ENCODE assay signal across 18 cellular contexts in the genomic region with DNA sequence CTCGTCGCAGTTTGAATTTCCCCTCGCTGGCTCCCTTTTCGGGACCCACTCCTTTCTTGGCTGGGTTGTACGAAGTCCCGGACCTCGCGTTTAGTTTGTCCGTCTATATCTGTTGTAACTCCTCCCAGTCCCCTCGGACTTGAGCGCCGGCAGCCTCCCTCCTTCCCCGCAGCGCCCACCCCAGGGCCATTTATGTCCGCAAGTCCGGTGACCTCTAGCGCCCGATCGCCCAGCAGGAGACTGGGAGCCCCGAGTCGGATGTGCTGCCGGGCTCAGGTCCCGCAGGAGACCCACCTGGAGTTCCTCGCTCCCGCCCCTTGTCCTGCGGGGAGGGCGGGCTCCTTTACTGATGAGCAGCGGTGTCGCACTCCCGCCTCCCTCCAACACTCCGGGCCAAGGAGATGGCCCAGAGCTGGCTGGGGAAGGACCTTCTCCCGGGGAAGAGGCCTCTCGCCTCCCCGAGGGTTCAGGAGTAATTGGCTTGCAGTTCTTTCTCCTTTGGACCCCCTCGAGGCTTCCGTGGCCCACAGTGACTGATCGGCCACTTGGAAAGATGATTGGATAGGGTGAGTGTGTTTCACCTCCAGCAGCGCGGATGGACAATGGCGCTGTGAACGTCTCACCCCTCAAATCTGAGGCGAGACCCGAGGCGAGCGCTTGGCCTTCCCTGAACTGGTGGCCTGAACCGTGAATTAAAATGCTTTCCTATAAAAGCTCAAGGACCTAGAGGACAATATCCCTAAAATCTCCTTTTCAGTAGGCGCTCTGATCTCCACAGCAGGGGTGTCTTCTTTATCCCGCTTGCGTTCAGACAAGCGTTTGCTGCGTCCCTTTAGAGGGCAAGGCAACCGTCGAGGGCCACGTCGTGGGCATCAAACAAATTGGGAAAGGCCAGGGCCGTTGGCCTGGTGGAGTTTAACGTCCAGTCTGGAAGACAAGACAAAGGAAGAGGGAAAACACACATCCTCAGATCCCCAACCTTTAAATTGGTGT. TPM values are rescaled to one million over a fixed set of nuclear protein-coding genes. Genes with fewer than 3 reads are reported as not detected.
DNase-seq lines count a peak whose midpoint lies in the region; ATAC-seq, FAIRE-seq and TF ChIP-seq lines count a peak whose summit lies in the region.
"Had no signal": no experiment of that assay in that cellular context is flagged by ENCODE, and none has a peak within 500 bp of the region (broad histone marks: within the 10 kb centered on the region; RNA-seq: fewer than 3 reads in every experiment).

No MANE protein-coding gene starts in this region.

- H3K4me3 Mint-ChIP-seq in naive thymus-derived CD4-positive, alpha-beta T cell: peak overlapping the region in 8 of 10 donors; percentile 2 to 71 (median 52)
- H3K4me3 Mint-ChIP-seq in type B pancreatic cell: peak overlapping the region; percentile 80
- H3K4me3 Mint-ChIP-seq: activated CD8-positive, alpha-beta memory T cell treated with anti-CD3 and anti-CD28 coated beads, Interleukin-2, amount 10 ng/mL, durations not matched to agents 7 days and 5 days had no signal

- H3K27me3 ChIP-seq in cardiac muscle cell: peaks cover 100% of the 10 kb centered on the region
- peaks cover 43 to 100% (median 80%) of the 10 kb centered on the region in 9 donors for H3K27me3 ChIP-seq in heart left ventricle
- peaks cover 7% of the 10 kb centered on the region in 2 donors for H3K27me3 ChIP-seq in naive thymus-derived CD4-positive, alpha-beta T cell (ENCODE audit: control insufficient read depth in 2 of 2, insufficient read depth in 2 of 2, low read length in 2 of 2)
- peaks cover 70% of the 10 kb centered on the region for H3K27me3 ChIP-seq in adrenal gland

- peaks cover 0 to 1% (median 0%) of the 10 kb centered on the region in 11 donors for H3K9me3 Mint-ChIP-seq in naive thymus-derived CD4-positive, alpha-beta T cell
- H3K9me3 Mint-ChIP-seq in type B pancreatic cell: no peaks in the 10 kb centered on the region

- peaks cover 0 to 4% (median 0%) of the 10 kb centered on the region in 5 donors for H3K36me3 Mint-ChIP-seq in naive thymus-derived CD4-positive, alpha-beta T cell
- H3K36me3 Mint-ChIP-seq in type B pancreatic cell: peaks cover 4% of the 10 kb centered on the region

- POLR2A ChIA-PET in naive thymus-derived CD4-positive, alpha-beta T cell (lab: Charles Lee): no interaction called here

- no peak for ATAC-seq in heart left ventricle
- no peak for ATAC-seq in naive thymus-derived CD4-positive, alpha-beta T cell

- H3K27ac ChIP-seq in cardiac muscle cell (no peak overlapping the region), heart left ventricle (no peak overlapping the region), adrenal gland (no peak overlapping the region)
- H3K27ac ChIP-seq in naive thymus-derived CD4-positive, alpha-beta T cell (ENCODE audit: low read depth, low read length): no peak overlapping the region

- intact Hi-C loops in heart left ventricle (cut with DNase I) (no loop called here), adrenal gland (cut with DNase I) (no loop called here)
- intact Hi-C loops in naive thymus-derived CD4-positive, alpha-beta T cell (cut with micrococcal nuclease): loop anchor here in 1 of 2 donors (5.0 to 10.0 kb wide), 2 partner anchors 421 to 1842 kb away; a partner anchor contains a TSS

- H3K27ac Mint-ChIP-seq in naive thymus-derived CD4-positive, alpha-beta T cell: peak overlapping the region in 1 of 9 donors; percentile 46
- H3K27ac Mint-ChIP-seq in type B pancreatic cell: no peak overlapping the region
- H3K27ac Mint-ChIP-seq: activated CD8-positive, alpha-beta memory T cell treated with anti-CD3 and anti-CD28 coated beads, Interleukin-2, amount 10 ng/mL, durations not matched to agents 7 days and 5 days had no signal

- FAIRE-seq in H54 (lab: Jason Lieb, UNC): no peak
- FAIRE-seq: K562, TTC549, urothelium cell line had no signal

- CTCF ChIA-PET in naive thymus-derived CD4-positive, alpha-beta T cell (lab: Charles Lee): no interaction called here

- H3K4me3 ChIP-seq in cardiac muscle cell (peak overlapping the region; percentile 6), heart left ventricle (peak overlapping the region in 2 of 12 donors; percentile 2 to 36), adrenal gland (peak overlapping the region in 1 of 4 donors; percentile 46)
- H3K4me3 ChIP-seq in naive thymus-derived CD4-positive, alpha-beta T cell (ENCODE audit: low read length): no peak overlapping the region
- H3K4me3 ChIP-seq: K562 had no signal

- TF ChIP-seq CTCF in cardiac muscle cell (IDR thresholded peaks at IDR 0.05; ENCODE audit: low read depth, low read length) (no peak), heart left ventricle (IDR thresholded peaks at IDR 0.05) (no peak), type B pancreatic cell (conservative IDR thresholded peaks at IDR 0.05) (no peak), adrenal gland (IDR thresholded peaks at IDR 0.05) (no peak)

- TF ChIP-seq POLR2A in heart left ventricle (IDR thresholded peaks at IDR 0.05) (no peak), adrenal gland (IDR thresholded peaks at IDR 0.05) (no peak), H54 (IDR thresholded peaks at IDR 0.05; ENCODE audit: low read depth, low read length) (no peak)

- H3K4me1 ChIP-seq in cardiac muscle cell (ENCODE audit: low read depth) (no peaks in the 10 kb centered on the region), heart left ventricle (peaks cover 0 to 28% (median 13%) of the 10 kb centered on the region in 12 donors), adrenal gland (replicated peaks in 1 of 2) (peaks cover 0 to 19% of the 10 kb centered on the region in 2 donors)
- H3K4me1 ChIP-seq in naive thymus-derived CD4-positive, alpha-beta T cell (ENCODE audit: control insufficient read depth in 2 of 2, insufficient read depth in 2 of 2, low read length in 2 of 2): no peaks in the 10 kb centered on the region

- H3K9me3 ChIP-seq in cardiac muscle cell (ENCODE audit: low read depth) (no peaks in the 10 kb centered on the region), heart left ventricle (no peaks in the 10 kb centered on the region), adrenal gland (replicated peaks in 1 of 3) (no peaks in the 10 kb centered on the region)
- H3K9me3 ChIP-seq in naive thymus-derived CD4-positive, alpha-beta T cell (ENCODE audit: control insufficient read depth in 2 of 3, low read length in 3 of 3): no peaks in the 10 kb centered on the region

- H3K4me1 Mint-ChIP-seq in naive thymus-derived CD4-positive, alpha-beta T cell: peaks cover 13 to 32% (median 16%) of the 10 kb centered on the region in 7 donors
- H3K4me1 Mint-ChIP-seq in type B pancreatic cell (ENCODE audit: unreplicated experiment): peaks cover 10% of the 10 kb centered on the region

- 4 to 5% (median 4%) methylated on average over 40 to 57 of the region's 57 CpGs for WGBS in heart left ventricle, 4 donors
- WGBS in adrenal gland, 4 donors: 10 to 13% (median 12%) methylated on average over 36 to 57 of the region's 57 CpGs

- H3K36me3 ChIP-seq in cardiac muscle cell (no peaks in the 10 kb centered on the region), heart left ventricle (no peaks in the 10 kb centered on the region), adrenal gland (replicated peaks in 1 of 2) (no peaks in the 10 kb centered on the region)
- no peaks in the 10 kb centered on the region for H3K36me3 ChIP-seq in naive thymus-derived CD4-positive, alpha-beta T cell (ENCODE audit: control insufficient read depth in 2 of 3, insufficient read depth in 3 of 3, low read length in 3 of 3)

- peaks cover 66 to 83% (median 77%) of the 10 kb centered on the region in 5 donors for H3K27me3 Mint-ChIP-seq in naive thymus-derived CD4-positive, alpha-beta T cell
- peaks cover 91% of the 10 kb centered on the region for H3K27me3 Mint-ChIP-seq in type B pancreatic cell

- peak in 1 of 2 donors; percentile 36 for DNase-seq in cardiac muscle cell (ENCODE audit: low read depth in 1 of 2, low spot score in 1 of 2)
- DNase-seq in heart left ventricle: no peak
- peak; percentile 64 for DNase-seq in ecto neural progenitor cell (ENCODE audit: low spot score)
- no peak for DNase-seq in naive thymus-derived CD4-positive, alpha-beta T cell
- DNase-seq in type B pancreatic cell (ENCODE audit: extremely low spot score, unreplicated experiment): no peak
- DNase-seq in adrenal gland: no peak
- no peak for DNase-seq in H54 (ENCODE audit: insufficient read length, low spot score)
- no peak for DNase-seq in ureter (ENCODE audit: low spot score)
- DNase-seq: activated CD8-positive, alpha-beta memory T cell treated with anti-CD3 and anti-CD28 coated beads, Interleukin-2, amount 10 ng/mL, durations not matched to agents 7 days and 5 days; effector CD4-positive, alpha-beta T cell; NCI-H1436 treated with DMSO at 0.1 percent for 48 hours; NCI-H774; nucleus accumbens; SHP77 had no signal

RNA-seq across cellular contexts. Expression of a gene that starts 1.0 kb away (rescaled TPM):
- total RNA-seq in cardiac muscle cell: 0.06 TPM in 1 of 2 replicates, not detected in the other
- polyA plus RNA-seq in cardiac muscle cell: 0.12 and 0.21 TPM in 2 replicates
- total RNA-seq in heart left ventricle: not detected
- not detected for polyA plus RNA-seq in heart left ventricle
- not detected for total RNA-seq in naive thymus-derived CD4-positive, alpha-beta T cell
- not detected for polyA plus RNA-seq in naive thymus-derived CD4-positive, alpha-beta T cell
- not detected in 2 replicates for total RNA-seq in type B pancreatic cell (ENCODE audit: low replicate concordance)
- total RNA-seq in adrenal gland: not detected
- not detected for polyA plus RNA-seq in adrenal gland
- not detected for total RNA-seq in ureter
- total RNA-seq: activated CD8-positive, alpha-beta memory T cell treated with anti-CD3 and anti-CD28 coated beads, Interleukin-2, amount 10 ng/mL, durations not matched to agents 7 days and 5 days; K562; left ventricle myocardium superior had no signal
- polyA plus RNA-seq: K562 had no signal

RNA-seq across cellular contexts. Expression of a gene that starts 44.2 kb away (rescaled TPM):
- total RNA-seq in cardiac muscle cell (not detected in 2 replicates), heart left ventricle (not detected), type B pancreatic cell (ENCODE audit: low replicate concordance) (not detected in 2 replicates), adrenal gland (not detected), ureter (not detected)
- polyA plus RNA-seq in cardiac muscle cell (not detected in 2 replicates), heart left ventricle (not detected), adrenal gland (not detected)
- not detected for total RNA-seq in naive thymus-derived CD4-positive, alpha-beta T cell
- polyA plus RNA-seq in naive thymus-derived CD4-positive, alpha-beta T cell: not detected
- total RNA-seq: activated CD8-positive, alpha-beta memory T cell treated with anti-CD3 and anti-CD28 coated beads, Interleukin-2, amount 10 ng/mL, durations not matched to agents 7 days and 5 days; K562; left ventricle myocardium superior had no signal
- polyA plus RNA-seq: K562 had no signal

RNA-seq across cellular contexts. Expression of a gene that starts 54.3 kb away (rescaled TPM):
- total RNA-seq in cardiac muscle cell: 0.42 and 1.2 TPM in 2 replicates
- polyA plus RNA-seq in cardiac muscle cell: not detected in 2 replicates
- total RNA-seq in heart left ventricle: not detected
- polyA plus RNA-seq in heart left ventricle: not detected
- not detected for total RNA-seq in naive thymus-derived CD4-positive, alpha-beta T cell
- polyA plus RNA-seq in naive thymus-derived CD4-positive, alpha-beta T cell: not detected
- 1.2 and 3.0 TPM in 2 replicates for total RNA-seq in type B pancreatic cell (ENCODE audit: low replicate concordance)
- under 1 TPM in 1 of 8 donors, not detected in 7; 0.74 TPM for total RNA-seq in adrenal gland
- 1 to 10 TPM in 1 of 3 donors, under 1 TPM in 1, not detected in 1; 0.20 to 1.2 TPM for polyA plus RNA-seq in adrenal gland
- total RNA-seq in ureter: not detected
- total RNA-seq: activated CD8-positive, alpha-beta memory T cell treated with anti-CD3 and anti-CD28 coated beads, Interleukin-2, amount 10 ng/mL, durations not matched to agents 7 days and 5 days; K562; left ventricle myocardium superior had no signal
